ENCODE assay signal across 8 cellular contexts in genomic region chr2:207143474-207144190, GRCh38. TPM values are rescaled to one million over a fixed set of nuclear protein-coding genes. Genes with fewer than 3 reads are reported as not detected.
A peak's percentile ranks its signal among the peaks of the same experiment; 100 is the strongest.
DNase-seq lines count a peak whose midpoint lies in the region; ATAC-seq and TF ChIP-seq lines count a peak whose summit lies in the region.

No MANE protein-coding gene starts in this region.

- no peak for TF ChIP-seq CTCF in ascending aorta (IDR thresholded peaks at IDR 0.05)

- peak; percentile 54 for DNase-seq in SK-MEL-5 (ENCODE audit: low read depth, low spot score)
- DNase-seq in ascending aorta (ENCODE audit: low spot score in 2 of 2), result peak; percentile 61 to 91
- DNase-seq in NCI-H1092 treated with DMSO at 0.1 percent for 48 hours (lab: John Stamatoyannopoulos, UW), result no peak
- no peak for DNase-seq in GM19240 (ENCODE audit: insufficient read length, low spot score)

- H3K4me2 ChIP-seq in skeletal muscle satellite cell (ENCODE audit: low read length), result peak overlapping the region; percentile 77

- peak overlapping the region; percentile 18 to 56 for H3K4me3 ChIP-seq in ascending aorta
- no peak overlapping the region; the same call in 1 of the 2 replicates for H3K4me3 ChIP-seq in iPS-20b (ENCODE audit: low read length)
- H3K4me3 ChIP-seq in skeletal muscle satellite cell (ENCODE audit: low read length), result peak overlapping the region; percentile 54

- H3K36me3 ChIP-seq in ascending aorta (peaks cover 0 to 5% of the 10 kb centered on the region in 2 donors), iPS-20b (ENCODE audit: insufficient read depth, low read depth, low read length) (peaks cover under 1% of the 10 kb centered on the region; the same call in 1 of the 2 replicates), skeletal muscle satellite cell (ENCODE audit: insufficient read depth, low read length) (peaks cover 55% of the 10 kb centered on the region)

- ATAC-seq in GM18861 (IDR thresholded peaks at IDR 0.05; ENCODE audit: unreplicated experiment), result peak; percentile 41
- ATAC-seq in HG03159 (IDR thresholded peaks at IDR 0.05; ENCODE audit: unreplicated experiment), result peak; percentile 44

- peak overlapping the region; percentile 43; the same call in 1 of the 2 replicates for H3K9ac ChIP-seq in iPS-20b (ENCODE audit: low read depth, low read length)
- peak overlapping the region; percentile 63 for H3K9ac ChIP-seq in skeletal muscle satellite cell (ENCODE audit: low read depth, low read length)

- H3K9me3 ChIP-seq in ascending aorta (no peaks in the 10 kb centered on the region), iPS-20b (ENCODE audit: insufficient read depth, low read depth, low read length) (no peaks in the 10 kb centered on the region), skeletal muscle satellite cell (replicated peaks; ENCODE audit: low read length) (no peaks in the 10 kb centered on the region)

- in situ Hi-C loops in SK-MEL-5 (cut with HindIII; ENCODE audit: low pct_unique_long_range_greater_than_20kb, low sequenced_read_pairs), result no loop called here

- H3K27ac ChIP-seq in ascending aorta (peak overlapping the region; percentile 89 to 96), iPS-20b (ENCODE audit: low read length) (no peak overlapping the region)

- H3K4me1 ChIP-seq in ascending aorta (peaks cover 18 to 75% of the 10 kb centered on the region in 2 donors), iPS-20b (ENCODE audit: insufficient read depth, low read length) (peaks cover 37% of the 10 kb centered on the region), skeletal muscle satellite cell (ENCODE audit: control insufficient read depth, insufficient read depth, low read length) (peaks cover 70% of the 10 kb centered on the region)

- H3K27me3 ChIP-seq in ascending aorta (no peaks in the 10 kb centered on the region), iPS-20b (ENCODE audit: insufficient read depth, low read length) (no peaks in the 10 kb centered on the region), skeletal muscle satellite cell (ENCODE audit: control insufficient read depth, insufficient read depth, low read length) (no peaks in the 10 kb centered on the region)

- intact Hi-C loops in ascending aorta (cut with DNase I), result loop anchor here (1.0 kb wide), 1 partner anchor 20 kb away; no protein-coding TSS in a partner anchor

RNA-seq across cellular contexts. Expression of gene KLF7, which starts 22.1 kb away (rescaled TPM):
- total RNA-seq in SK-MEL-5 (2014; rRNA removed; shearing (Covaris generic)), result 6.2 and 8.4 TPM in 2 replicates
- polyA plus RNA-seq in SK-MEL-5 (2015; cell fraction: cytosol; rRNA removed), result 5.9 and 8.9 TPM in 2 replicates
- 22.5 and 24.8 TPM in 2 replicates for polyA plus RNA-seq in SK-MEL-5 (2015; cell fraction: nucleus; rRNA removed)
- 17.0 TPM for total RNA-seq in ascending aorta
- 23.1 and 25.1 TPM in 2 replicates for total RNA-seq in skeletal muscle satellite cell (2012; rRNA removed)

Comparison
In these comparisons a context has a peak if more than half of its experiments do, and no peak if none do; other contexts are left out.
1. DNase-seq: peak in SK-MEL-5 (single experiment) and ascending aorta (2 of 2); none in NCI-H1092 treated with DMSO at 0.1 percent for 48 hours (single experiment) and GM19240 (single experiment).